ENCODE assay signal across 7 cellular contexts in genomic region chrX:129726307-129727111, GRCh38. TPM values are rescaled to one million over a fixed set of nuclear protein-coding genes. Genes with fewer than 3 reads are reported as not detected.
DNase-seq lines count a peak whose midpoint lies in the region; ATAC-seq, FAIRE-seq and TF ChIP-seq lines count a peak whose summit lies in the region.

No MANE protein-coding gene starts in this region.

- no peaks in the 10 kb centered on the region for H3K9me3 Mint-ChIP-seq in WTC11

- H3K36me3 ChIP-seq in MM.1S (replicated peaks; ENCODE audit: insufficient read depth, low read length): no peaks in the 10 kb centered on the region
- no peaks in the 10 kb centered on the region for H3K36me3 ChIP-seq in mucosa of descending colon (ENCODE audit: low read depth)
- H3K36me3 ChIP-seq in upper lobe of right lung: no peaks in the 10 kb centered on the region

- no peak overlapping the region for H2AFZ ChIP-seq in MM.1S (ENCODE audit: low read length)

- H4K20me1 ChIP-seq in MM.1S (ENCODE audit: insufficient read depth, low read length): no peaks in the 10 kb centered on the region

- H3K27ac ChIP-seq in MM.1S (ENCODE audit: low read length) (no peak overlapping the region), upper lobe of right lung (no peak overlapping the region)

- intact Hi-C loops in mucosa of descending colon (cut with DNase I, micrococcal nuclease): loop anchor here (10.0 kb wide), 2 partner anchors 92 to 122 kb away; no protein-coding TSS in a partner anchor
- intact Hi-C loops in upper lobe of right lung (cut with DNase I): loop anchor here (10.0 kb wide), 1 partner anchor 122 kb away; no protein-coding TSS in a partner anchor

- H3K4me1 ChIP-seq in MM.1S (ENCODE audit: low read length) (no peaks in the 10 kb centered on the region), mucosa of descending colon (ENCODE audit: low read depth) (no peaks in the 10 kb centered on the region), upper lobe of right lung (no peaks in the 10 kb centered on the region)

- no peak overlapping the region for H3K4me3 Mint-ChIP-seq in WTC11

- TF ChIP-seq POLR2A in GM12892 (IDR thresholded peaks at IDR 0.05; ENCODE audit: low read depth, low read length): no peak

- DNase-seq in GM10266 (ENCODE audit: extremely low spot score): no peak
- DNase-seq in MM.1S: no peak
- peak; percentile 79 for DNase-seq in WTC11 (ENCODE audit: low spot score)
- no peak for DNase-seq in epithelial cell of proximal tubule (ENCODE audit: low read depth)
- peak in 2 of 3 donors; percentile 72 to 79 for DNase-seq in mucosa of descending colon
- peak; percentile 66 for DNase-seq in upper lobe of right lung
- DNase-seq in GM12892 (ENCODE audit: insufficient read length): no peak

- no peak overlapping the region for H3K4me3 ChIP-seq in MM.1S (ENCODE audit: low read length)
- H3K4me3 ChIP-seq in epithelial cell of proximal tubule (ENCODE audit: low read depth, low read length): no peak overlapping the region
- H3K4me3 ChIP-seq in mucosa of descending colon: no peak overlapping the region
- no peak overlapping the region for H3K4me3 ChIP-seq in upper lobe of right lung

- H3K27me3 Mint-ChIP-seq in WTC11 (ENCODE audit: low read depth): no peaks in the 10 kb centered on the region; the same call in none of the 2 replicates

- H3K4me2 ChIP-seq in MM.1S (ENCODE audit: low read depth, low read length): no peak overlapping the region

- H3K9ac ChIP-seq in MM.1S (ENCODE audit: low read length): no peak overlapping the region

- no peak overlapping the region for H3K27ac Mint-ChIP-seq in WTC11

- no peaks in the 10 kb centered on the region for H3F3A ChIP-seq in MM.1S (ENCODE audit: insufficient read depth, low read length)

- POLR2A ChIA-PET in WTC11 (lab: Charles Lee): no interaction called here

- H3K4me1 Mint-ChIP-seq in WTC11: peaks cover 38% of the 10 kb centered on the region

- no peaks in the 10 kb centered on the region for H3K9me2 ChIP-seq in MM.1S (replicated peaks; ENCODE audit: insufficient read depth, low read length)

- CTCF ChIA-PET in WTC11 (lab: Charles Lee): interaction anchor here (0.7 to 4.0 kb wide), 31 partner anchors 9 to 334 kb away, joined by 3 to 76 read pairs (median 5); partner anchors contain the start of gene APLN

- FAIRE-seq in GM12892 (lab: Jason Lieb, UNC): no peak

- no peaks in the 10 kb centered on the region for H3K9me3 ChIP-seq in MM.1S (replicated peaks; ENCODE audit: insufficient read depth, low read length)
- no peaks in the 10 kb centered on the region for H3K9me3 ChIP-seq in mucosa of descending colon
- no peaks in the 10 kb centered on the region for H3K9me3 ChIP-seq in upper lobe of right lung

- TF ChIP-seq CTCF in GM10266 (IDR thresholded peaks at IDR 0.05; ENCODE audit: control insufficient read depth, insufficient read depth, low read depth, missing control alignments) (peak; percentile 46), MM.1S (IDR thresholded peaks at IDR 0.05; ENCODE audit: low read length) (peak; percentile 60), WTC11 (IDR thresholded peaks at IDR 0.05) (peak; percentile 56), epithelial cell of proximal tubule (conservative IDR thresholded peaks at IDR 0.05; ENCODE audit: low read depth, low read length) (peak; percentile 77), mucosa of descending colon (IDR thresholded peaks at IDR 0.05) (peak; percentile 32), upper lobe of right lung (IDR thresholded peaks at IDR 0.05) (peak; percentile 59)

- ATAC-seq in WTC11 (peak; percentile 81), mucosa of descending colon (peak; percentile 77), upper lobe of right lung (peak; percentile 88)

- H3K27me3 ChIP-seq in MM.1S (replicated peaks; ENCODE audit: insufficient read depth, low read length) (no peaks in the 10 kb centered on the region), upper lobe of right lung (no peaks in the 10 kb centered on the region)

- H3K36me3 Mint-ChIP-seq in WTC11: no peaks in the 10 kb centered on the region

- H3K79me2 ChIP-seq in MM.1S (ENCODE audit: low read length): no peaks in the 10 kb centered on the region

TF ChIP-seq in WTC11, 78 proteins besides CTCF, POLR2A, EP300 and RAD21:
- TF ChIP-seq JUN (CRISPR knock-in tag; IDR thresholded peaks at IDR 0.05): 0 out of 2 replicates have a peak, but pooled peaks have one; percentile 28
- no peak for TF ChIP-seq ZNF416 (CRISPR knock-in tag; IDR thresholded peaks at IDR 0.05)
- no peak for TF ChIP-seq CREB1 (CRISPR knock-in tag; IDR thresholded peaks at IDR 0.05)
- no peak for TF ChIP-seq ZNF138 (CRISPR knock-in tag; conservative IDR thresholded peaks at IDR 0.05)

RNA-seq across cellular contexts. Expression of gene XPNPEP2, which starts 12.3 kb away (rescaled TPM):
- total RNA-seq in WTC11 (2021) (0.05 to 0.11 TPM (median 0.07 TPM) in 3 replicates), epithelial cell of proximal tubule (not detected in 2 replicates), mucosa of descending colon (10 to 100 TPM in 2 of 3 donors, 1 to 10 TPM in 1; 4.9 to 14.5 (median 11.3) TPM), upper lobe of right lung (0.93 TPM)
- polyA plus RNA-seq in GM12892 (2012; ENCODE audit: missing spikeins): not detected

RNA-seq across cellular contexts. Expression of gene SASH3, which starts 53.2 kb away (rescaled TPM):
- total RNA-seq in WTC11 (2021): 0.22 to 0.57 TPM (median 0.25 TPM) in 3 replicates
- total RNA-seq in epithelial cell of proximal tubule: not detected in 2 replicates
- 10 to 100 TPM in 1 of 3 donors, 1 to 10 TPM in 2; 6.1 to 10.1 (median 7.2) TPM for total RNA-seq in mucosa of descending colon
- total RNA-seq in upper lobe of right lung: 41.2 TPM
- 72.6 TPM for polyA plus RNA-seq in GM12892 (2012; ENCODE audit: missing spikeins)

Comparison
In these comparisons a context has a peak if more than half of its experiments do, and no peak if none do; other contexts are left out.
1. DNase-seq: peak in WTC11 (single experiment), mucosa of descending colon (2 of 3) and upper lobe of right lung (single experiment); none in GM10266 (single experiment), MM.1S (single experiment), epithelial cell of proximal tubule (single experiment) and GM12892 (single experiment).
2. Peak in every context shown above with its lines, with median percentiles within 50 percentile points of each other: CTCF ChIP-seq and ATAC-seq.